8 cellular contexts compared by ENCODE assay signal in the genomic region with DNA sequence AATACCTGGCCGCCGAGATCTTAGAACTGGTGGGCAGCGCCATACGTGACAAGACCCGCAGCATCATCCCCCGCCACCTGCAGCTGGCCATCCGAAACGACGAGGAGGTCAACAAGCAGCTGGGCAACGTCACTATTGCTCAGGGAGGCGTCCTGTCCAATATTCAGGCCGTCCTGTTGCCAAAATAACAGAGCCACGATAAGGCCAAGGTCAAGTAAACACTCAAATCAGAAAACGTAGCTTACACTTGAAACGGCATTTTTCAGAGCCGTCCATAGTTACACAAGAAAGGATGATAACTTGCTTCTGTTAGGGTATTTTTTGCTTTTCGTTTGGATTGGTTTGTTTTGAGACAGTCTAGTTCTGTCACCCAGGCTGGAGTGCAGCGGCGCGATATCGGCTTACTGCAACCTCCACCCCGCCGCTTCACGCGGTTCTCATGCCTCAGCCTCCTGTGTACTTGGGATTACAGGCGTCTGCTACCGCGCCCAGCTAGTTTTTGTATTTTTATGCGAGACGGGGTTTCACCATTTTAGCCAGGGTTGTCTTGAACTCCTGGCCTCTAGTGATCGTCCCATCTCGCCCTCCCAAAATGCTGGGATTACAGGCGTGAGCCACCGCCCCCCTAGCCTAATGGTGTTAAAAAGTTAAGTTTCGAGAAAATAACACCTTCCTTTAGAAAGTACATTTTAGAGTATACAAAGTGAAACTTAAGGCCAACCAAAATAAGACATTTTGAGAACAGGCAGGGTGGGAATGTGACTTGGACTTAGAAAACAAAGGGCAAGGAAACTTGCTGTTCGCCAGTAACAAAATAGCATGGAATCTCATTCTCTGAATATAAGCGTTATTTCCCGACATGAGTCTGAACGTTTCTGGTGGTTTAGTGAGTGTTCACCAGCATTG. TPM values are rescaled to one million over a fixed set of nuclear protein-coding genes. Genes with fewer than 3 reads are reported as not detected.
DNase-seq lines count a peak whose midpoint lies in the region; ATAC-seq and TF ChIP-seq lines count a peak whose summit lies in the region.

No MANE protein-coding gene starts in this region.

- H3K9me3 Mint-ChIP-seq in mesothelial cell of epicardium: no peaks in the 10 kb centered on the region

- no peak for TF ChIP-seq CTCF in choroid plexus epithelial cell (conservative IDR thresholded peaks at IDR 0.05; ENCODE audit: low read depth, low read length)
- no peak for TF ChIP-seq CTCF in mesothelial cell of epicardium (IDR thresholded peaks at IDR 0.05; ENCODE audit: unreplicated experiment)
- peak in 1 of 2 experiments; percentile 36 for TF ChIP-seq CTCF in tibial artery (IDR thresholded peaks at IDR 0.05)

- ATAC-seq in HG02938 (IDR thresholded peaks at IDR 0.05; ENCODE audit: unreplicated experiment): peak; percentile 23

- H3K27ac ChIP-seq in tibial artery: peak overlapping the region; percentile 96

- H3K36me3 Mint-ChIP-seq in mesothelial cell of epicardium: peaks cover 2% of the 10 kb centered on the region

- H3K9me3 ChIP-seq in tibial artery: no peaks in the 10 kb centered on the region

- peaks cover 21% of the 10 kb centered on the region for H3K4me1 Mint-ChIP-seq in mesothelial cell of epicardium

- H3K4me1 ChIP-seq in tibial artery: peaks cover 0 to 7% (median 6%) of the 10 kb centered on the region in 4 donors

- H3K27me3 ChIP-seq in tibial artery: no peaks in the 10 kb centered on the region

- H3K27me3 Mint-ChIP-seq in mesothelial cell of epicardium (ENCODE audit: low read depth): no peaks in the 10 kb centered on the region

- peak overlapping the region; percentile 72 for H3K4me3 Mint-ChIP-seq in mesothelial cell of epicardium

- intact Hi-C loops in tibial artery (cut with DNase I; ENCODE audit: low total_unique reads) (no loop called here), posterior vena cava (cut with DNase I) (no loop called here)

- H3K36me3 ChIP-seq in tibial artery: no peaks in the 10 kb centered on the region

- DNase-seq in T-helper 2 cell: peak in 3 of 5 experiments; percentile 37 to 77 (median 42)
- peak; percentile 55 for DNase-seq in choroid plexus epithelial cell (ENCODE audit: low read depth)
- no peak for DNase-seq in mesothelial cell of epicardium (ENCODE audit: low spot score in 2 of 2, unreplicated experiment in 2 of 2)
- no peak for DNase-seq in tibial artery
- DNase-seq in posterior vena cava (ENCODE audit: low spot score): no peak
- no peak for DNase-seq in DMS79 treated with DMSO at 0.1 percent for 48 hours (lab: John Stamatoyannopoulos, UW)

- H3K4me3 ChIP-seq in choroid plexus epithelial cell (ENCODE audit: low read depth, low read length): peak overlapping the region; percentile 66
- peak overlapping the region; percentile 56 to 73 for H3K4me3 ChIP-seq in tibial artery

- H3K27ac Mint-ChIP-seq in mesothelial cell of epicardium: peak overlapping the region; percentile 91

- peak; percentile 80 for TF ChIP-seq POLR2A in GM18526 (IDR thresholded peaks at IDR 0.05; ENCODE audit: extremely low read depth, insufficient read length)

RNA-seq across cellular contexts. Expression of a gene that starts 42.8 kb away (rescaled TPM):
- 7.0 to 8.3 TPM (median 8.3 TPM) in 3 replicates for total RNA-seq in mesothelial cell of epicardium
- total RNA-seq in posterior vena cava: 10 to 100 TPM in 1 of 2 donors, 1 to 10 TPM in 1; 5.5 to 11.8 TPM

Comparison
In these comparisons a context has a peak if more than half of its experiments do, and no peak if none do; other contexts are left out.
1. DNase-seq: peak in T-helper 2 cell (3 of 5) and choroid plexus epithelial cell (single experiment); none in mesothelial cell of epicardium (0 of 2), tibial artery (0 of 2), posterior vena cava (single experiment) and DMS79 treated with DMSO at 0.1 percent for 48 hours (single experiment).